ENCODE assay signal across 1 cellular context in the genomic region with DNA sequence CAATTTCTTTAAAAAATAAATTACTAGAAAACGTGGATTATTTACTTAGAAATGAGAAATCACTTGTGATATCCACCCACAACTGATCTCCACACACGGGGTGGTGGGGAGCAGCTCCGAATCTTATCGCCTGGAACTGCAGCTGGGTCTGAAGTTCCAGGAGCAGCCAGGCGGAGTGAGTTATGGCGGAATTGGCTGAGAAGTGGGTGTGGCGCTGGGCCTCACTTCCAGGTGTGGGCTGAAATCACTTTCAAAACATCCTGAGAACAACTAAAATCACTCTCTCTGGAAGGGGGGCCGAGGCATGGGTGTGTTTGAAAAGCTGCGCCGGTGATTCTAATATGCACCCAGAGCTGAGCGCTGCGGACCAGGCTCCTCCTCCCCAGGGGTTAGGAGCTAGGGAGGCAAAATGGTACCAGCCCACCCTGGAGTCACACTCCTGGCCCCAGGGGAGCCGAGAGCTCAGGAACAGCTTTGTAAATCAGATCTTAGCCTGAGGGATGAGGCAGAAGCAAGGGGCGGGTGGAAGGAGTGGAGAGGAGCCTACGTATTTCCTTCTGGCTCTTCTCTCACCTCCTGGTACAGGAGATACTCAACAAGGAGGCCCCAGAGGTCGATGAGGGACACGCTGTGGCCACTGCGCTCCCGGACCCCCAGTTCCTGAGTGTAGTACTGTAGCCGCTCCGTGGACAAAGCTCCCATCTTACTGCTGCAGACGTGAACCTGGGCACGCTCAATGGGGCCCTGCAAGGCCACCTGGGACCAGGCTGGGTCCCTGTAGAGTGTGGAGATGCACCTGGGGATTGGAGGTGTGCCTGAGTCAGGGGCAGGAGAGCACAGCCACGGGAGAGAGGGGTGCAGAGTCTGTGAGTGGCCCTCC.
TF ChIP-seq lines count a peak whose summit lies in the region.

No MANE protein-coding gene starts in this region.

TF ChIP-seq in GM23338, 12 proteins besides CTCF, POLR2A, EP300 and RAD21 (continued from another document):
- TF ChIP-seq, protein P1, sequence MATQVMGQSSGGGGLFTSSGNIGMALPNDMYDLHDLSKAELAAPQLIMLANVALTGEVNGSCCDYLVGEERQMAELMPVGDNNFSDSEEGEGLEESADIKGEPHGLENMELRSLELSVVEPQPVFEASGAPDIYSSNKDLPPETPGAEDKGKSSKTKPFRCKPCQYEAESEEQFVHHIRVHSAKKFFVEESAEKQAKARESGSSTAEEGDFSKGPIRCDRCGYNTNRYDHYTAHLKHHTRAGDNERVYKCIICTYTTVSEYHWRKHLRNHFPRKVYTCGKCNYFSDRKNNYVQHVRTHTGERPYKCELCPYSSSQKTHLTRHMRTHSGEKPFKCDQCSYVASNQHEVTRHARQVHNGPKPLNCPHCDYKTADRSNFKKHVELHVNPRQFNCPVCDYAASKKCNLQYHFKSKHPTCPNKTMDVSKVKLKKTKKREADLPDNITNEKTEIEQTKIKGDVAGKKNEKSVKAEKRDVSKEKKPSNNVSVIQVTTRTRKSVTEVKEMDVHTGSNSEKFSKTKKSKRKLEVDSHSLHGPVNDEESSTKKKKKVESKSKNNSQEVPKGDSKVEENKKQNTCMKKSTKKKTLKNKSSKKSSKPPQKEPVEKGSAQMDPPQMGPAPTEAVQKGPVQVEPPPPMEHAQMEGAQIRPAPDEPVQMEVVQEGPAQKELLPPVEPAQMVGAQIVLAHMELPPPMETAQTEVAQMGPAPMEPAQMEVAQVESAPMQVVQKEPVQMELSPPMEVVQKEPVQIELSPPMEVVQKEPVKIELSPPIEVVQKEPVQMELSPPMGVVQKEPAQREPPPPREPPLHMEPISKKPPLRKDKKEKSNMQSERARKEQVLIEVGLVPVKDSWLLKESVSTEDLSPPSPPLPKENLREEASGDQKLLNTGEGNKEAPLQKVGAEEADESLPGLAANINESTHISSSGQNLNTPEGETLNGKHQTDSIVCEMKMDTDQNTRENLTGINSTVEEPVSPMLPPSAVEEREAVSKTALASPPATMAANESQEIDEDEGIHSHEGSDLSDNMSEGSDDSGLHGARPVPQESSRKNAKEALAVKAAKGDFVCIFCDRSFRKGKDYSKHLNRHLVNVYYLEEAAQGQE (IDR thresholded peaks at IDR 0.05; ENCODE audit: unreplicated experiment), result no peak
- no peak for TF ChIP-seq ZNF462 (CRISPR knock-in tag; IDR thresholded peaks at IDR 0.05)
